ENCODE assay signal across 14 cellular contexts in the genomic region with DNA sequence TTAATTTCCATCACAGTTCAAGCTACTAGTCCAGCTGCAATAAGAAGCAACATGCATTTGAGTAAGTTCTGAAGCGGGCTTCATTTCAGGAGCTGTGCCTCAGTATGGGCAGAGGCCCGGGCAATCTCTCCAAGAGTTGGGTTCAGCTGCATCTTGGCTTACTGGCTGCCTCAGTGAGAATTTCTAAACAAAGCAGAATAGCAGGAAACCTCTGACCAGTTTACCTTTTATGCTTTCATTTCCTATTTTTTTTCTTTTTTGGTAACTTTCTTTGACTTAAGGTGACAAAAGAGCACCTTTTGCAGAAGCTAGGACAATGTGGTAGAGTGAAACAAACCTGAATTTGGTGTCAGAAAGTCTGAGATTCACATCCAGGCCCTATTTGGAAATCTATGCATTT. TPM values are rescaled to one million over a fixed set of nuclear protein-coding genes. Genes with fewer than 3 reads are reported as not detected.
A peak's percentile ranks its signal among the peaks of the same experiment; 100 is the strongest.
DNase-seq lines count a peak whose midpoint lies in the region; ATAC-seq and TF ChIP-seq lines count a peak whose summit lies in the region.
"Had no signal": no experiment of that assay in that cellular context is flagged by ENCODE, and none has a peak within 500 bp of the region (broad histone marks: within the 10 kb centered on the region; RNA-seq: fewer than 3 reads in every experiment).

No MANE protein-coding gene starts in this region.

- DNase-seq in activated naive CD8-positive, alpha-beta T cell treated with anti-CD3 and anti-CD28 coated beads, Interleukin-2, amount 10 ng/mL, durations not matched to agents 7 days and 5 days = no peak
- DNase-seq in activated naive CD8-positive, alpha-beta T cell treated with anti-CD3 and anti-CD28 coated beads for 36 hours = no peak
- DNase-seq in Karpas-422 (peak; percentile 65), uterus (no peak), DMS153 treated with DMSO at 0.1 percent for 48 hours (lab: John Stamatoyannopoulos, UW; ENCODE audit: unreplicated experiment) (no peak), Kasumi-1 (lab: John Stamatoyannopoulos, UW) (no peak)
- no peak for DNase-seq in activated effector memory CD4-positive, alpha-beta T cell treated with Interleukin-2 at 50 U/mL for 16 hours
- DNase-seq: HCEC 1CT, KBM-7, NCI-H524 had no signal

- peak overlapping the region; percentile 82 for H3K4me2 ChIP-seq in Karpas-422 (ENCODE audit: low read depth, low read length, poor library complexity, severe bottlenecking)

- H3K27ac ChIP-seq in Karpas-422 (ENCODE audit: low read length) (peak overlapping the region; percentile 98), uterus (no peak overlapping the region)
- H3K27ac ChIP-seq: cardiac muscle cell had no signal

- peak; percentile 27 for ATAC-seq in activated naive CD8-positive, alpha-beta T cell treated with anti-CD3 and anti-CD28 coated beads, Interleukin-2, amount 10 ng/mL, durations not matched to agents 7 days and 5 days (ENCODE audit: low read depth)
- ATAC-seq in HG02678 (IDR thresholded peaks at IDR 0.05; ENCODE audit: unreplicated experiment) = peak; percentile 22

- H3K79me2 ChIP-seq in Karpas-422 (ENCODE audit: low read length) = no peaks in the 10 kb centered on the region

- H3K9ac ChIP-seq in Karpas-422 (ENCODE audit: low read length) = peak overlapping the region; percentile 57

- no peak overlapping the region for H3K4me3 Mint-ChIP-seq in activated naive CD8-positive, alpha-beta T cell treated with anti-CD3 and anti-CD28 coated beads, Interleukin-2, amount 10 ng/mL, durations not matched to agents 7 days and 5 days
- H3K4me3 Mint-ChIP-seq in activated naive CD8-positive, alpha-beta T cell treated with anti-CD3 and anti-CD28 coated beads for 36 hours = no peak overlapping the region
- H3K4me3 Mint-ChIP-seq: type B pancreatic cell had no signal

- H3K27me3 ChIP-seq in Karpas-422 (ENCODE audit: low read length) (no peaks in the 10 kb centered on the region), uterus (no peaks in the 10 kb centered on the region)
- H3K27me3 ChIP-seq: cardiac muscle cell had no signal

- intact Hi-C loops in uterus (cut with DNase I; ENCODE audit: low total_unique reads) = no loop called here

- no peak for TF ChIP-seq CTCF in uterus (IDR thresholded peaks at IDR 0.05)

- no peaks in the 10 kb centered on the region for H4K20me1 ChIP-seq in Karpas-422 (ENCODE audit: insufficient read depth, low read depth, low read length)

- TF ChIP-seq POLR2A in uterus (IDR thresholded peaks at IDR 0.05) = no peak

- peak overlapping the region; percentile 51 for H3K27ac Mint-ChIP-seq in activated naive CD8-positive, alpha-beta T cell treated with anti-CD3 and anti-CD28 coated beads, Interleukin-2, amount 10 ng/mL, durations not matched to agents 7 days and 5 days
- no peak overlapping the region for H3K27ac Mint-ChIP-seq in activated naive CD8-positive, alpha-beta T cell treated with anti-CD3 and anti-CD28 coated beads for 36 hours
- H3K27ac Mint-ChIP-seq: progenitor cell of endocrine pancreas, type B pancreatic cell had no signal

- H3K4me3 ChIP-seq in Karpas-422 (ENCODE audit: low read length) (peak overlapping the region; percentile 45), uterus (no peak overlapping the region)
- H3K4me3 ChIP-seq: cardiac muscle cell had no signal

- peak overlapping the region; percentile 22; the same call in 1 of the 2 replicates for H2AFZ ChIP-seq in Karpas-422 (ENCODE audit: low read length)

- H3K9me3 ChIP-seq in Karpas-422 (ENCODE audit: low read length) (no peaks in the 10 kb centered on the region), uterus (peaks cover 0 to 5% of the 10 kb centered on the region in 2 donors)

- H3K36me3 Mint-ChIP-seq in activated naive CD8-positive, alpha-beta T cell treated with anti-CD3 and anti-CD28 coated beads, Interleukin-2, amount 10 ng/mL, durations not matched to agents 7 days and 5 days = peaks cover 14% of the 10 kb centered on the region
- peaks cover 30% of the 10 kb centered on the region for H3K36me3 Mint-ChIP-seq in activated naive CD8-positive, alpha-beta T cell treated with anti-CD3 and anti-CD28 coated beads for 36 hours

- H3K4me1 ChIP-seq in Karpas-422 (ENCODE audit: low read length) (peaks cover 66% of the 10 kb centered on the region), uterus (no peaks in the 10 kb centered on the region)

- no peaks in the 10 kb centered on the region for H3K27me3 Mint-ChIP-seq in activated naive CD8-positive, alpha-beta T cell treated with anti-CD3 and anti-CD28 coated beads, Interleukin-2, amount 10 ng/mL, durations not matched to agents 7 days and 5 days
- no peaks in the 10 kb centered on the region for H3K27me3 Mint-ChIP-seq in activated naive CD8-positive, alpha-beta T cell treated with anti-CD3 and anti-CD28 coated beads for 36 hours
- H3K27me3 Mint-ChIP-seq: progenitor cell of endocrine pancreas, type B pancreatic cell had no signal

- peaks cover 26% of the 10 kb centered on the region for H3K4me1 Mint-ChIP-seq in activated naive CD8-positive, alpha-beta T cell treated with anti-CD3 and anti-CD28 coated beads, Interleukin-2, amount 10 ng/mL, durations not matched to agents 7 days and 5 days
- peaks cover 23% of the 10 kb centered on the region for H3K4me1 Mint-ChIP-seq in activated naive CD8-positive, alpha-beta T cell treated with anti-CD3 and anti-CD28 coated beads for 36 hours

- H3K9me2 ChIP-seq in Karpas-422 (replicated peaks; ENCODE audit: insufficient read depth, low read length) = no peaks in the 10 kb centered on the region

- POLR2A ChIA-PET in activated naive CD8-positive, alpha-beta T cell treated with anti-CD3 and anti-CD28 coated beads, Interleukin-2, amount 10 ng/mL, durations not matched to agents 7 days and 5 days (lab: Charles Lee) = interaction anchor here (1.5 to 3.5 kb wide), 3 partner anchors 50 to 131 kb away, joined by 4 to 13 read pairs (median 11); a partner anchor contains a TSS

- peaks cover 3% of the 10 kb centered on the region; the same call in 1 of the 2 replicates for H3K36me3 ChIP-seq in Karpas-422 (ENCODE audit: insufficient read depth, low read length)
- no peaks in the 10 kb centered on the region for H3K36me3 ChIP-seq in uterus
- H3K36me3 ChIP-seq: cardiac muscle cell had no signal

- H3K9me3 Mint-ChIP-seq in activated naive CD8-positive, alpha-beta T cell treated with anti-CD3 and anti-CD28 coated beads, Interleukin-2, amount 10 ng/mL, durations not matched to agents 7 days and 5 days = peaks cover 8% of the 10 kb centered on the region
- H3K9me3 Mint-ChIP-seq in activated naive CD8-positive, alpha-beta T cell treated with anti-CD3 and anti-CD28 coated beads for 36 hours = peaks cover 12% of the 10 kb centered on the region
- H3K9me3 Mint-ChIP-seq: type B pancreatic cell had no signal

RNA-seq across cellular contexts. Expression of a gene that starts 51.0 kb away (rescaled TPM):
- 1 to 10 TPM; 6.6 to 7.2 TPM for total RNA-seq in activated naive CD8-positive, alpha-beta T cell treated with anti-CD3 and anti-CD28 coated beads, Interleukin-2, amount 10 ng/mL, durations not matched to agents 7 days and 5 days
- 1 to 10 TPM; 3.7 to 4.1 TPM for total RNA-seq in activated naive CD8-positive, alpha-beta T cell treated with anti-CD3 and anti-CD28 coated beads for 36 hours
- total RNA-seq in Karpas-422 (2014; rRNA removed; shearing (Covaris generic); ENCODE audit: low replicate concordance) = 14.2 and 30.6 TPM in 2 replicates
- total RNA-seq in uterus = 10 to 100 TPM; 11.0 to 30.5 (median 15.7) TPM
